ENCODE assay signal across 8 cellular contexts in the genomic region with DNA sequence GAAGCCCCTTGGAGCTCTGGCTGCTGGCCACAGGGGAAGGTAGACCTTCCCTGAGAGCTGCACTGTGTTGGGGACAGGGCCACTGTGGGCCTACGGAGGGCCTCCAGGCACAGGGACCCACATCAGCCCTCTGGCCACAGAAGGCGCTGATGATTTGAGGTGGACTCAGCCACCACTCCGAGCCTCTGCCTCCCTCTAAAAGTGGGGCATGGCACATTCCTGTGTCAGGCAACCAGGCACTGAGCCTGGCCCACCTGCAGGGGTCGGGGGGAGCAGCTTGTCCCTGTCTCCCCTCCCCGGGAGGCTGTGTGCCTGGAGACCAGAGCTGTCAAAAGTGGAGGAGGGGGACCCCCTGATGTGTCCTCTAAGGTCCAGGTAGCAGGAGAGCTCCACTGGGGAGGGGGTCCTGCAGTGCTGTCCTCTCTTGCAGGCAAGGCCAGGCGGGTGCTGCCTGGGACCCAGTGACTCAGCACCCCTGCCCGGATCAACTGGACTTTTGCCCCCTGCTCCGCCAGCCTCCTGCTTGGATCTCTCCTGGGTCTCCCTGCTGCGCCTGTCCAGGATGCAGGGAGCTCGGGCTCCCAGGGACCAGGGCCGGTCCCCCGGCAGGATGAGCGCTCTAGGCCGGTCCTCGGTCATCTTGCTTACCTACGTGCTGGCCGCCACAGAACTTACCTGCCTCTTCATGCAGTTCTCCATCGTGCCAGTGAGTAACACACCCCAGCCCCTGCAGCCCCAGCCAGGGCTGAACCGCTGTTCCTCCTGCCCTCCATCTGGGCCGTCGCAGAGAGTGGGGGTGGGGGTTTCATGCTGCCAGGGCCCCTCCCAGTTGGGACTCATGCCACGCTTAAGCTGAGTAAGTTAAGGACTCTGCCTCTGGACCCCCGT. TPM values are rescaled to one million over a fixed set of nuclear protein-coding genes. Genes with fewer than 3 reads are reported as not detected.
DNase-seq lines count a peak whose midpoint lies in the region; ATAC-seq and TF ChIP-seq lines count a peak whose summit lies in the region.

No MANE protein-coding gene starts in this region.

- H3K27ac ChIP-seq in heart left ventricle: peak overlapping the region in 3 of 12 donors; percentile 72 to 83 (median 73)
- H3K27ac ChIP-seq in right lobe of liver: peak overlapping the region; percentile 87 to 90 (median 90)
- peak overlapping the region; percentile 84 for H3K27ac ChIP-seq in upper lobe of right lung

- intact Hi-C loops in heart left ventricle (cut with DNase I) (no loop called here), Right ventricle myocardium superior (cut with DNase I) (no loop called here), right lobe of liver (cut with DNase I) (no loop called here), upper lobe of right lung (cut with DNase I) (no loop called here)

- WGBS in heart left ventricle, 4 donors: 77 to 85% (median 79%) methylated on average over 11 to 23 of the region's 23 CpGs
- 40% methylated on average over 6 of the region's 23 CpGs for WGBS in right lobe of liver (ENCODE audit: insufficient coverage, low coverage, low lambda C conversion rate, missing lambda C conversion rate)

- no peaks in the 10 kb centered on the region for H3K27me3 Mint-ChIP-seq in activated naive CD8-positive, alpha-beta T cell treated with anti-CD3 and anti-CD28 coated beads for 36 hours

- peaks cover 0 to 46% (median 17%) of the 10 kb centered on the region in 12 donors for H3K4me1 ChIP-seq in heart left ventricle
- H3K4me1 ChIP-seq in right lobe of liver: peaks cover 0 to 18% (median 8%) of the 10 kb centered on the region in 4 donors
- H3K4me1 ChIP-seq in upper lobe of right lung: peaks cover 41% of the 10 kb centered on the region

- H3K27ac Mint-ChIP-seq in activated naive CD8-positive, alpha-beta T cell treated with anti-CD3 and anti-CD28 coated beads for 36 hours: peak overlapping the region; percentile 13

- H3K36me3 ChIP-seq in heart left ventricle: no peaks in the 10 kb centered on the region
- no peaks in the 10 kb centered on the region for H3K36me3 ChIP-seq in right lobe of liver
- H3K36me3 ChIP-seq in upper lobe of right lung: no peaks in the 10 kb centered on the region

- no peak for TF ChIP-seq CTCF in heart left ventricle (IDR thresholded peaks at IDR 0.05)
- peak in 1 of 4 donors; percentile 10 for TF ChIP-seq CTCF in right lobe of liver (IDR thresholded peaks at IDR 0.05)
- TF ChIP-seq CTCF in upper lobe of right lung (IDR thresholded peaks at IDR 0.05): no peak

- H3K9me3 Mint-ChIP-seq in activated naive CD8-positive, alpha-beta T cell treated with anti-CD3 and anti-CD28 coated beads for 36 hours: peaks cover 5% of the 10 kb centered on the region

- TF ChIP-seq POLR2A in heart left ventricle (IDR thresholded peaks at IDR 0.05): no peak
- TF ChIP-seq POLR2A in right lobe of liver (IDR thresholded peaks at IDR 0.05): peak; percentile 72

- DNase-seq in heart left ventricle (no peak), Right ventricle myocardium superior (no peak), right lobe of liver (peak; percentile 82 to 89 (median 88)), upper lobe of right lung (no peak), NCI-H2196 (lab: John Stamatoyannopoulos, UW; ENCODE audit: unreplicated experiment) (no peak)
- no peak for DNase-seq in activated naive CD8-positive, alpha-beta T cell treated with anti-CD3 and anti-CD28 coated beads for 36 hours

- peaks cover 16% of the 10 kb centered on the region for H3K36me3 Mint-ChIP-seq in activated naive CD8-positive, alpha-beta T cell treated with anti-CD3 and anti-CD28 coated beads for 36 hours

- H3K27me3 ChIP-seq in heart left ventricle (peaks cover 0 to 2% (median 0%) of the 10 kb centered on the region in 9 donors), right lobe of liver (no peaks in the 10 kb centered on the region), upper lobe of right lung (no peaks in the 10 kb centered on the region)

- peaks cover 0 to 7% (median 0%) of the 10 kb centered on the region in 12 donors for H3K9me3 ChIP-seq in heart left ventricle
- no peaks in the 10 kb centered on the region for H3K9me3 ChIP-seq in right lobe of liver
- no peaks in the 10 kb centered on the region for H3K9me3 ChIP-seq in upper lobe of right lung

- H3K4me3 Mint-ChIP-seq in activated naive CD8-positive, alpha-beta T cell treated with anti-CD3 and anti-CD28 coated beads for 36 hours: peak overlapping the region; percentile 64

- H3K4me3 ChIP-seq in heart left ventricle (peak overlapping the region in 11 of 12 donors; percentile 39 to 79 (median 65)), right lobe of liver (peak overlapping the region; percentile 65 to 71 (median 68)), upper lobe of right lung (peak overlapping the region; percentile 66)

- H3K4me1 Mint-ChIP-seq in activated naive CD8-positive, alpha-beta T cell treated with anti-CD3 and anti-CD28 coated beads for 36 hours: peaks cover 29% of the 10 kb centered on the region

- ATAC-seq in heart left ventricle (no peak), Right ventricle myocardium superior (ENCODE audit: poor library complexity) (no peak), right lobe of liver (peak; percentile 59 to 70 (median 62)), upper lobe of right lung (no peak), HG03025 (IDR thresholded peaks at IDR 0.05; ENCODE audit: low FRiP score, unreplicated experiment) (no peak), GM21360 (IDR thresholded peaks at IDR 0.05; ENCODE audit: unreplicated experiment) (no peak)

RNA-seq across cellular contexts. Expression of a gene that starts 17.5 kb away (rescaled TPM):
- total RNA-seq in heart left ventricle (10 to 100 TPM; 18.8 to 39.1 (median 33.4) TPM), Right ventricle myocardium superior (37.7 TPM), right lobe of liver (1 to 10 TPM; 2.2 to 8.0 (median 3.6) TPM), upper lobe of right lung (42.1 TPM)
- 10 to 100 TPM; 31.4 to 42.5 TPM for polyA plus RNA-seq in heart left ventricle
- total RNA-seq in activated naive CD8-positive, alpha-beta T cell treated with anti-CD3 and anti-CD28 coated beads for 36 hours: 1 to 10 TPM in 1 of 2 experiments, under 1 TPM in 1; 0.85 to 1.0 TPM

RNA-seq across cellular contexts. Expression of a gene that starts 26.2 kb away (rescaled TPM):
- total RNA-seq in heart left ventricle: 1 to 10 TPM in 3 of 9 donors, under 1 TPM in 4, not detected in 2; 0.40 to 3.2 (median 0.93) TPM
- polyA plus RNA-seq in heart left ventricle: 1 to 10 TPM; 1.5 to 9.2 TPM
- 1.1 TPM for total RNA-seq in Right ventricle myocardium superior
- 1 to 10 TPM; 1.3 to 2.5 TPM for total RNA-seq in activated naive CD8-positive, alpha-beta T cell treated with anti-CD3 and anti-CD28 coated beads for 36 hours
- 10 to 100 TPM in 2 of 6 experiments, 1 to 10 TPM in 1, under 1 TPM in 2, not detected in 1; 0.51 to 12.7 (median 5.9) TPM for total RNA-seq in right lobe of liver
- 15.5 TPM for total RNA-seq in upper lobe of right lung

Comparison
In these comparisons a context has a peak if more than half of its experiments do, and no peak if none do; other contexts are left out.
1. ATAC-seq: peak in right lobe of liver (4 of 4); none in heart left ventricle (0 of 4), Right ventricle myocardium superior (single experiment), upper lobe of right lung (single experiment), HG03025 (single experiment) and GM21360 (single experiment).
2. DNase-seq: peak in right lobe of liver (3 of 3); none in heart left ventricle (0 of 5), Right ventricle myocardium superior (single experiment), activated naive CD8-positive, alpha-beta T cell treated with anti-CD3 and anti-CD28 coated beads for 36 hours (single experiment), upper lobe of right lung (single experiment) and NCI-H2196 (single experiment).
3. Peak in every context shown above with its lines, with median percentiles within 50 percentile points of each other: H3K4me3 ChIP-seq.